10 cellular contexts compared by ENCODE assay signal in the genomic region with DNA sequence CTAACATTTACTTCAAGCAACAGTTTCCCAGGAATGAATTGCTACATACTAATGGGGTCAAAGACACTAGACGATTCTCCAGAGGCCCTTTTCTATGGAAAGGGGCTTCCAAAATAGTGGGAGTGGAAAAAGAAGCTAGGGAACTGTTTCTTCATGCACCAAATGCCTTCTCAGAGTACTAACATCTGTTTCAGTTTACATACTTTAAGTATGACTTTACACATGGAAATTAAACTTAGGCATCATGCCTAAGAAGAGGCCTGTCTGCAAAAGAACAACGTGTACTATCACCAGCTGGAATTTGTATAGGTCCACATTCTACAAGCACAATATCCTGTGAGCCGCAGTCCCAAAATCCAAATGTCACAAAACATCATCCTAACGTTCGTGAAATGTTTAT. TPM values are rescaled to one million over a fixed set of nuclear protein-coding genes. Genes with fewer than 3 reads are reported as not detected.
DNase-seq lines count a peak whose midpoint lies in the region; ATAC-seq, FAIRE-seq and TF ChIP-seq lines count a peak whose summit lies in the region.
"Had no signal": no experiment of that assay in that cellular context is flagged by ENCODE, and none has a peak within 500 bp of the region (broad histone marks: within the 10 kb centered on the region; RNA-seq: fewer than 3 reads in every experiment).

No MANE protein-coding gene starts in this region.

- WGBS in lung, 2 donors, result 41 to 48% methylated on average over 5 of the region's 5 CpGs
- 94% methylated on average over 3 of the region's 5 CpGs; no CpG with 5 or more reads in 1 of the 2 experiments for WGBS in endodermal cell (ENCODE audit: insufficient coverage in 1 of 2, insufficient read length in 1 of 2), 2 experiments

- H3K27ac ChIP-seq in colonic mucosa (peak overlapping the region; percentile 41), lung (ENCODE audit: low read depth in 1 of 2, low read length in 1 of 2) (no peak overlapping the region), tibial artery (peak overlapping the region; percentile 65 to 72), endodermal cell (ENCODE audit: low read depth, low read length) (no peak overlapping the region)
- H3K27ac ChIP-seq: neural progenitor cell had no signal

- no peak for DNase-seq in HTR-8/SVneo (ENCODE audit: insufficient read length, low spot score)
- no peak for DNase-seq in colonic mucosa
- DNase-seq in lung (ENCODE audit: low spot score), result no peak
- DNase-seq in tibial artery, result no peak
- no peak for DNase-seq in endodermal cell
- DNase-seq in A172 (ENCODE audit: low spot score), result no peak
- DNase-seq: GOT3 had no signal

- H3K4me1 Mint-ChIP-seq in endodermal cell, result peaks cover 18% of the 10 kb centered on the region

- no peaks in the 10 kb centered on the region for H3K27me3 Mint-ChIP-seq in endodermal cell (ENCODE audit: insufficient read depth)

- H3K4me1 ChIP-seq in colonic mucosa, result no peaks in the 10 kb centered on the region
- no peaks in the 10 kb centered on the region for H3K4me1 ChIP-seq in lung (ENCODE audit: control insufficient read depth in 2 of 2, insufficient read depth in 2 of 2, low read length in 2 of 2)
- peaks cover 0 to 34% (median 10%) of the 10 kb centered on the region in 4 donors for H3K4me1 ChIP-seq in tibial artery
- H3K4me1 ChIP-seq in endodermal cell (ENCODE audit: control insufficient read depth, insufficient read depth, low read length), result peaks cover 6% of the 10 kb centered on the region
- H3K4me1 ChIP-seq: neural progenitor cell had no signal

- H3K9me3 Mint-ChIP-seq in endodermal cell, result no peaks in the 10 kb centered on the region
- H3K9me3 Mint-ChIP-seq: activated T-helper 1 cell treated with anti-CD3 and anti-CD28 coated beads, Interleukin-12 subunit alpha, Interleukin-12 subunit beta, Interleukin-2, Interleukin-4 antibody, amounts not matched to agents 30 ng/mL and 10 ng/mL and 1 ng/mL, durations not matched to agents 14 hours and 24 hours and 36 hours; neural progenitor cell had no signal

- no peak overlapping the region for H3K27ac Mint-ChIP-seq in endodermal cell
- H3K27ac Mint-ChIP-seq: activated T-helper 1 cell treated with anti-CD3 and anti-CD28 coated beads, Interleukin-12 subunit alpha, Interleukin-12 subunit beta, Interleukin-2, Interleukin-4 antibody, amounts not matched to agents 30 ng/mL and 10 ng/mL and 1 ng/mL, durations not matched to agents 14 hours and 24 hours and 36 hours; neural progenitor cell had no signal

- peak; percentile 58 for ATAC-seq in lung (ENCODE audit: insufficient read depth, low FRiP score)
- ATAC-seq in GM21528 (IDR thresholded peaks at IDR 0.05; ENCODE audit: low FRiP score, unreplicated experiment), result no peak

- H3K4me3 ChIP-seq in colonic mucosa, result no peak overlapping the region
- no peak overlapping the region for H3K4me3 ChIP-seq in lung
- no peak overlapping the region for H3K4me3 ChIP-seq in tibial artery
- no peak overlapping the region for H3K4me3 ChIP-seq in endodermal cell (ENCODE audit: low read length)
- H3K4me3 ChIP-seq: neural progenitor cell had no signal

- FAIRE-seq in HTR-8/SVneo (lab: Jason Lieb, UNC), result peak; percentile 87

- H3K36me3 ChIP-seq in colonic mucosa, result no peaks in the 10 kb centered on the region
- H3K36me3 ChIP-seq in lung (ENCODE audit: control insufficient read depth in 2 of 2, insufficient read depth in 2 of 2, low read length in 2 of 2), result no peaks in the 10 kb centered on the region
- no peaks in the 10 kb centered on the region for H3K36me3 ChIP-seq in tibial artery
- no peaks in the 10 kb centered on the region for H3K36me3 ChIP-seq in endodermal cell (ENCODE audit: control insufficient read depth, insufficient read depth, low read length)
- H3K36me3 ChIP-seq: neural progenitor cell had no signal

- no peak for TF ChIP-seq CTCF in colonic mucosa (IDR thresholded peaks at IDR 0.05)
- TF ChIP-seq CTCF in lung (IDR thresholded peaks at IDR 0.05; ENCODE audit: control extremely low read depth, extremely low read depth), result no peak
- no peak for TF ChIP-seq CTCF in tibial artery (IDR thresholded peaks at IDR 0.05)
- no peak for TF ChIP-seq CTCF in endodermal cell (conservative IDR thresholded peaks at IDR 0.05)

- H3K9me3 ChIP-seq in colonic mucosa (no peaks in the 10 kb centered on the region), lung (ENCODE audit: control insufficient read depth in 2 of 2, insufficient read depth in 1 of 2, low read length in 1 of 2) (no peaks in the 10 kb centered on the region), tibial artery (no peaks in the 10 kb centered on the region), endodermal cell (ENCODE audit: control insufficient read depth, low read length) (no peaks in the 10 kb centered on the region)

- no peaks in the 10 kb centered on the region for H3K36me3 Mint-ChIP-seq in endodermal cell (ENCODE audit: low read depth)
- H3K36me3 Mint-ChIP-seq: neural progenitor cell had no signal

- H3K9ac ChIP-seq in colonic mucosa (ENCODE audit: low read depth in 2 of 2, low read length in 2 of 2) (no peak overlapping the region), endodermal cell (ENCODE audit: extremely low read depth, low read length, poor library complexity, severe bottlenecking) (no peak overlapping the region)
- H3K9ac ChIP-seq: neural progenitor cell had no signal

- H3K27me3 ChIP-seq in colonic mucosa, result no peaks in the 10 kb centered on the region
- H3K27me3 ChIP-seq in lung (ENCODE audit: control insufficient read depth, insufficient read depth), result no peaks in the 10 kb centered on the region
- no peaks in the 10 kb centered on the region for H3K27me3 ChIP-seq in tibial artery
- H3K27me3 ChIP-seq in endodermal cell (ENCODE audit: control insufficient read depth, insufficient read depth, low read length, poor library complexity, severe bottlenecking), result no peaks in the 10 kb centered on the region
- H3K27me3 ChIP-seq: neural progenitor cell had no signal

- no peak overlapping the region for H3K4me3 Mint-ChIP-seq in endodermal cell
- H3K4me3 Mint-ChIP-seq: activated T-helper 1 cell treated with anti-CD3 and anti-CD28 coated beads, Interleukin-12 subunit alpha, Interleukin-12 subunit beta, Interleukin-2, Interleukin-4 antibody, amounts not matched to agents 30 ng/mL and 10 ng/mL and 1 ng/mL, durations not matched to agents 14 hours and 24 hours and 36 hours; neural progenitor cell had no signal

- intact Hi-C loops in colonic mucosa (cut with DNase I), result loop anchor here (5.0 to 10.0 kb wide), 2 partner anchors 125 to 887 kb away; no protein-coding TSS in a partner anchor
- intact Hi-C loops in tibial artery (cut with DNase I; ENCODE audit: low total_unique reads), result loop anchor here (10.0 kb wide), 2 partner anchors 317 to 887 kb away; no protein-coding TSS in a partner anchor

RNA-seq across cellular contexts. Expression of a gene that starts 29.4 kb away (rescaled TPM):
- total RNA-seq in colonic mucosa (10 to 100 TPM; 19.0 to 21.4 TPM), lung (10 to 100 TPM; 25.0 to 50.1 TPM), endodermal cell (10 to 100 TPM; 65.8 to 76.2 TPM)
- polyA plus RNA-seq in lung, result 10 to 100 TPM; 16.3 to 21.4 TPM
- polyA plus RNA-seq in endodermal cell (2013, experiment 1 of 2), result 54.4 TPM
- polyA plus RNA-seq in endodermal cell (2013, experiment 2 of 2), result 50.7 TPM
- total RNA-seq in A172 (2014; rRNA removed; shearing (Covaris generic)), result 63.3 and 79.0 TPM in 2 replicates

Comparison
In these comparisons a context has a peak if more than half of its experiments do, and no peak if none do; other contexts are left out.
1. H3K27ac ChIP-seq: peak in colonic mucosa (single experiment) and tibial artery (2 of 2); none in lung (0 of 2) and endodermal cell (single experiment).